ENCODE assay signal across 9 cellular contexts in genomic region chr1:153649137-153649866, GRCh38. TPM values are rescaled to one million over a fixed set of nuclear protein-coding genes. Genes with fewer than 3 reads are reported as not detected.
A peak's percentile ranks its signal among the peaks of the same experiment; 100 is the strongest.
DNase-seq lines count a peak whose midpoint lies in the region; ATAC-seq, FAIRE-seq and TF ChIP-seq lines count a peak whose summit lies in the region.
"Had no signal": no experiment of that assay in that cellular context is flagged by ENCODE, and none has a peak within 500 bp of the region (broad histone marks: within the 10 kb centered on the region; RNA-seq: fewer than 3 reads in every experiment).

No MANE protein-coding gene starts in this region.

- TF ChIP-seq RAD21 in A549 (conservative IDR thresholded peaks at IDR 0.05 in 1 of 2, IDR thresholded peaks at IDR 0.05 in 1 of 2) = no peak

- DNase-seq in A549 (ENCODE audit: low read depth in 1 of 2, low spot score in 1 of 2) = no peak
- no peak for DNase-seq in GM12891 (ENCODE audit: insufficient read length, low spot score)
- DNase-seq in activated T-helper 1 cell treated with anti-CD3 and anti-CD28 coated beads, Interleukin-12 subunit alpha, Interleukin-12 subunit beta, Interleukin-2, Interleukin-4 antibody, amounts not matched to agents 30 ng/mL and 10 ng/mL and 1 ng/mL, durations not matched to agents 14 hours and 24 hours and 36 hours (ENCODE audit: low spot score) = no peak
- DNase-seq in mesenteric fat pad (ENCODE audit: low spot score) = peak; percentile 47
- no peak for DNase-seq in NK-92 (lab: John Stamatoyannopoulos, UW; ENCODE audit: unreplicated experiment)
- no peak for DNase-seq in NCI-H526 (lab: John Stamatoyannopoulos, UW)
- DNase-seq in GOT3 (lab: John Stamatoyannopoulos, UW) = no peak

- ATAC-seq in A549 = peak; percentile 51 to 55
- no peak for ATAC-seq in GM19023 (IDR thresholded peaks at IDR 0.05; ENCODE audit: unreplicated experiment)

- H3K9me3 Mint-ChIP-seq in activated T-helper 1 cell treated with anti-CD3 and anti-CD28 coated beads, Interleukin-12 subunit alpha, Interleukin-12 subunit beta, Interleukin-2, Interleukin-4 antibody, amounts not matched to agents 30 ng/mL and 10 ng/mL and 1 ng/mL, durations not matched to agents 14 hours and 24 hours and 36 hours = no peaks in the 10 kb centered on the region

- no peak for TF ChIP-seq EP300 in A549 (IDR thresholded peaks at IDR 0.05)

- H3K4me1 ChIP-seq in A549 = peaks cover 6% of the 10 kb centered on the region; the same call in 1 of the 3 replicates

- no peak for TF ChIP-seq CTCF in A549 (IDR thresholded peaks at IDR 0.05)

- peaks cover 14% of the 10 kb centered on the region for H3K4me1 Mint-ChIP-seq in activated T-helper 1 cell treated with anti-CD3 and anti-CD28 coated beads, Interleukin-12 subunit alpha, Interleukin-12 subunit beta, Interleukin-2, Interleukin-4 antibody, amounts not matched to agents 30 ng/mL and 10 ng/mL and 1 ng/mL, durations not matched to agents 14 hours and 24 hours and 36 hours (ENCODE audit: low read depth)

- POLR2A ChIA-PET in A549 (lab: Yijun Ruan, JAX) = interaction anchor here (0.6 to 1.6 kb wide), 4 partner anchors 15 to 81 kb away, joined by 3 to 11 read pairs (median 3); partner anchors contain the start of gene CHTOP

- intact Hi-C loops in activated T-helper 1 cell treated with anti-CD3 and anti-CD28 coated beads, Interleukin-12 subunit alpha, Interleukin-12 subunit beta, Interleukin-2, Interleukin-4 antibody, amounts not matched to agents 30 ng/mL and 10 ng/mL and 1 ng/mL, durations not matched to agents 14 hours and 24 hours and 36 hours (cut with micrococcal nuclease) = no loop called here

- no peak overlapping the region for H3K4me3 ChIP-seq in A549

- H3K27ac Mint-ChIP-seq in activated T-helper 1 cell treated with anti-CD3 and anti-CD28 coated beads, Interleukin-12 subunit alpha, Interleukin-12 subunit beta, Interleukin-2, Interleukin-4 antibody, amounts not matched to agents 30 ng/mL and 10 ng/mL and 1 ng/mL, durations not matched to agents 14 hours and 24 hours and 36 hours = peak overlapping the region; percentile 1

- no peaks in the 10 kb centered on the region for H3K9me3 ChIP-seq in A549

- CTCF ChIA-PET in A549 (lab: Yijun Ruan, JAX) = interaction anchor here (0.6 to 6.3 kb wide), 11 partner anchors 10 to 298 kb away, joined by 3 to 35 read pairs (median 4); partner anchors contain the start of genes NPR1 and SNAPIN

- WGBS in A549 (ENCODE audit: missing lambda C conversion rate) = 59% methylated on average over 3 of the region's 3 CpGs

- TF ChIP-seq POLR2A in A549 (IDR thresholded peaks at IDR 0.05; ENCODE audit: low read length) = no peak
- TF ChIP-seq POLR2A in GM12891 (IDR thresholded peaks at IDR 0.05; ENCODE audit: low read depth, low read length) = peak; percentile 44; the same call in 1 of the 2 replicates

- no peak overlapping the region for H3K27ac ChIP-seq in A549

- no peaks in the 10 kb centered on the region for H3K27me3 Mint-ChIP-seq in activated T-helper 1 cell treated with anti-CD3 and anti-CD28 coated beads, Interleukin-12 subunit alpha, Interleukin-12 subunit beta, Interleukin-2, Interleukin-4 antibody, amounts not matched to agents 30 ng/mL and 10 ng/mL and 1 ng/mL, durations not matched to agents 14 hours and 24 hours and 36 hours (ENCODE audit: insufficient read depth)

- H3K4me3 Mint-ChIP-seq in activated T-helper 1 cell treated with anti-CD3 and anti-CD28 coated beads, Interleukin-12 subunit alpha, Interleukin-12 subunit beta, Interleukin-2, Interleukin-4 antibody, amounts not matched to agents 30 ng/mL and 10 ng/mL and 1 ng/mL, durations not matched to agents 14 hours and 24 hours and 36 hours = no peak overlapping the region

- no peak overlapping the region for H3K4me2 ChIP-seq in A549

- peaks cover 27% of the 10 kb centered on the region for H3K36me3 Mint-ChIP-seq in activated T-helper 1 cell treated with anti-CD3 and anti-CD28 coated beads, Interleukin-12 subunit alpha, Interleukin-12 subunit beta, Interleukin-2, Interleukin-4 antibody, amounts not matched to agents 30 ng/mL and 10 ng/mL and 1 ng/mL, durations not matched to agents 14 hours and 24 hours and 36 hours (ENCODE audit: low read depth)

- FAIRE-seq in A549 (lab: Jason Lieb, UNC) (no peak), GM12891 (lab: Jason Lieb, UNC) (no peak)

TF ChIP-seq in A549, 52 proteins besides CTCF, POLR2A, EP300 and RAD21 (continues in another document):
- no peak for TF ChIP-seq POLR2AphosphoS2 (conservative IDR thresholded peaks at IDR 0.05; ENCODE audit: low read length)
- TF ChIP-seq CBX2 (IDR thresholded peaks at IDR 0.05; ENCODE audit: borderline replicate concordance, low read depth) = no peak
- no peak for TF ChIP-seq JUN (IDR thresholded peaks at IDR 0.05)
- TF ChIP-seq ESRRA (IDR thresholded peaks at IDR 0.05; ENCODE audit: borderline replicate concordance, low read length) = no peak
- TF ChIP-seq EHMT2 (IDR thresholded peaks at IDR 0.05; ENCODE audit: low read depth) = no peak
- TF ChIP-seq ZNF302 (CRISPR knock-in tag; IDR thresholded peaks at IDR 0.05) = no peak
- TF ChIP-seq MAFK (IDR thresholded peaks at IDR 0.05; ENCODE audit: partially characterized antibody) = no peak
- no peak for TF ChIP-seq CBX8 (IDR thresholded peaks at IDR 0.05)

TF ChIP-seq in GM12891, 5 proteins besides CTCF, POLR2A, EP300 and RAD21:
- TF ChIP-seq SPI1 (IDR thresholded peaks at IDR 0.05; ENCODE audit: low read depth, low read length) (no peak), POLR2AphosphoS5 (IDR thresholded peaks at IDR 0.05; ENCODE audit: low read depth, low read length) (peak; percentile 53; the same call in 1 of the 2 replicates)

RNA-seq across cellular contexts. Expression of gene SNAPIN, which starts 9.2 kb away (rescaled TPM):
- polyA plus RNA-seq in A549 (2011; rRNA removed) (70.1 and 71.4 TPM in 2 replicates), A549 (2017; fragmentation: RNase III; extraction: RNeasy Plus Mini Kit Qiagen cat#74134 plus additional on column Dnase treatment) (46.6 to 52.6 TPM (median 50.5 TPM) in 3 replicates)
- polyA plus RNA-seq in A549 (2012; cell fraction: cytosol; rRNA removed) = 48.9 and 54.9 TPM in 2 replicates
- 20.5 and 29.9 TPM in 2 replicates for polyA plus RNA-seq in A549 (2012; cell fraction: nucleus; rRNA removed)
- 26.3 and 27.6 TPM in 2 replicates for polyA minus RNA-seq in A549 (2011; rRNA and poly(A)+ RNA removed)
- polyA plus RNA-seq in GM12891 (2012; ENCODE audit: low read depth, missing spikeins) = 40.6 TPM
- total RNA-seq in activated T-helper 1 cell treated with anti-CD3 and anti-CD28 coated beads, Interleukin-12 subunit alpha, Interleukin-12 subunit beta, Interleukin-2, Interleukin-4 antibody, amounts not matched to agents 30 ng/mL and 10 ng/mL and 1 ng/mL, durations not matched to agents 14 hours and 24 hours and 36 hours = 31.1 and 35.4 TPM in 2 replicates
- 44.5 TPM for total RNA-seq in mesenteric fat pad

RNA-seq across cellular contexts. Expression of gene CHTOP, which starts 15.4 kb away (rescaled TPM):
- polyA plus RNA-seq in A549 (2011; rRNA removed) = 81.6 and 98.1 TPM in 2 replicates
- polyA plus RNA-seq in A549 (2012; cell fraction: cytosol; rRNA removed) = 59.1 and 75.5 TPM in 2 replicates
- 64.3 and 83.5 TPM in 2 replicates for polyA plus RNA-seq in A549 (2012; cell fraction: nucleus; rRNA removed)
- 76.1 to 87.8 TPM (median 79.2 TPM) in 3 replicates for polyA plus RNA-seq in A549 (2017; fragmentation: RNase III; extraction: RNeasy Plus Mini Kit Qiagen cat#74134 plus additional on column Dnase treatment)
- polyA minus RNA-seq in A549 (2011; rRNA and poly(A)+ RNA removed) = 45.5 and 48.5 TPM in 2 replicates
- polyA plus RNA-seq in GM12891 (2012; ENCODE audit: low read depth, missing spikeins) = 41.7 TPM
- total RNA-seq in activated T-helper 1 cell treated with anti-CD3 and anti-CD28 coated beads, Interleukin-12 subunit alpha, Interleukin-12 subunit beta, Interleukin-2, Interleukin-4 antibody, amounts not matched to agents 30 ng/mL and 10 ng/mL and 1 ng/mL, durations not matched to agents 14 hours and 24 hours and 36 hours = 101 and 105 TPM in 2 replicates
- 55.5 TPM for total RNA-seq in mesenteric fat pad

RNA-seq across cellular contexts. Expression of gene S100A1, which starts 21.1 kb away (rescaled TPM):
- polyA plus RNA-seq in A549 (2011; rRNA removed) (0.52 and 0.59 TPM in 2 replicates), A549 (2017; fragmentation: RNase III; extraction: RNeasy Plus Mini Kit Qiagen cat#74134 plus additional on column Dnase treatment) (0.67 to 0.97 TPM (median 0.88 TPM) in 3 replicates)
- 1.1 and 1.4 TPM in 2 replicates for polyA plus RNA-seq in A549 (2012; cell fraction: cytosol; rRNA removed)
- 0.22 and 0.41 TPM in 2 replicates for polyA plus RNA-seq in A549 (2012; cell fraction: nucleus; rRNA removed)
- not detected in 2 replicates for polyA minus RNA-seq in A549 (2011; rRNA and poly(A)+ RNA removed)
- 1.6 TPM for polyA plus RNA-seq in GM12891 (2012; ENCODE audit: low read depth, missing spikeins)
- not detected in 2 replicates for total RNA-seq in activated T-helper 1 cell treated with anti-CD3 and anti-CD28 coated beads, Interleukin-12 subunit alpha, Interleukin-12 subunit beta, Interleukin-2, Interleukin-4 antibody, amounts not matched to agents 30 ng/mL and 10 ng/mL and 1 ng/mL, durations not matched to agents 14 hours and 24 hours and 36 hours
- total RNA-seq in mesenteric fat pad = 12.6 TPM
- total RNA-seq: dermis microvascular lymphatic vessel endothelial cell had no signal

RNA-seq across cellular contexts. Expression of gene ILF2, which starts 21.5 kb away (rescaled TPM):
- polyA plus RNA-seq in A549 (2011; rRNA removed) = 285 and 339 TPM in 2 replicates
- polyA plus RNA-seq in A549 (2012; cell fraction: cytosol; rRNA removed) = 249 and 261 TPM in 2 replicates
- 135 and 172 TPM in 2 replicates for polyA plus RNA-seq in A549 (2012; cell fraction: nucleus; rRNA removed)
- polyA plus RNA-seq in A549 (2017; fragmentation: RNase III; extraction: RNeasy Plus Mini Kit Qiagen cat#74134 plus additional on column Dnase treatment) = 245 to 257 TPM (median 249 TPM) in 3 replicates
- polyA minus RNA-seq in A549 (2011; rRNA and poly(A)+ RNA removed) = 222 and 228 TPM in 2 replicates
- 206 TPM for polyA plus RNA-seq in GM12891 (2012; ENCODE audit: low read depth, missing spikeins)
- 354 and 366 TPM in 2 replicates for total RNA-seq in activated T-helper 1 cell treated with anti-CD3 and anti-CD28 coated beads, Interleukin-12 subunit alpha, Interleukin-12 subunit beta, Interleukin-2, Interleukin-4 antibody, amounts not matched to agents 30 ng/mL and 10 ng/mL and 1 ng/mL, durations not matched to agents 14 hours and 24 hours and 36 hours
- total RNA-seq in mesenteric fat pad = 116 TPM

RNA-seq across cellular contexts. Expression of gene S100A13, which starts 22.0 kb away (rescaled TPM):
- 98.9 and 113 TPM in 2 replicates for polyA plus RNA-seq in A549 (2011; rRNA removed)
- 133 and 151 TPM in 2 replicates for polyA plus RNA-seq in A549 (2012; cell fraction: cytosol; rRNA removed)
- 59.8 and 69.0 TPM in 2 replicates for polyA plus RNA-seq in A549 (2012; cell fraction: nucleus; rRNA removed)
- polyA plus RNA-seq in A549 (2017; fragmentation: RNase III; extraction: RNeasy Plus Mini Kit Qiagen cat#74134 plus additional on column Dnase treatment) = 107 to 146 TPM (median 129 TPM) in 3 replicates
- 31.6 and 46.7 TPM in 2 replicates for polyA minus RNA-seq in A549 (2011; rRNA and poly(A)+ RNA removed)
- polyA plus RNA-seq in GM12891 (2012; ENCODE audit: low read depth, missing spikeins) = 19.4 TPM
- total RNA-seq in activated T-helper 1 cell treated with anti-CD3 and anti-CD28 coated beads, Interleukin-12 subunit alpha, Interleukin-12 subunit beta, Interleukin-2, Interleukin-4 antibody, amounts not matched to agents 30 ng/mL and 10 ng/mL and 1 ng/mL, durations not matched to agents 14 hours and 24 hours and 36 hours = 2.5 and 5.1 TPM in 2 replicates
- 146 TPM for total RNA-seq in mesenteric fat pad

Comparison
In these comparisons a context has a peak if more than half of its experiments do, and no peak if none do; other contexts are left out.
1. RNA of gene S100A1, which starts 21.1 kb away (total RNA-seq): 12.6 TPM in mesenteric fat pad (single experiment); not detected in activated T-helper 1 cell treated with anti-CD3 and anti-CD28 coated beads, Interleukin-12 subunit alpha, Interleukin-12 subunit beta, Interleukin-2, Interleukin-4 antibody, amounts not matched to agents 30 ng/mL and 10 ng/mL and 1 ng/mL, durations not matched to agents 14 hours and 24 hours and 36 hours; every median in the first group is over 10 times any median in the second.